Comparison of ENCODE assay signal across 21 cellular contexts in genomic region chr1:241808265-241808664, GRCh38. TPM values are rescaled to one million over a fixed set of nuclear protein-coding genes. Genes with fewer than 3 reads are reported as not detected.
DNase-seq lines count a peak whose midpoint lies in the region; ATAC-seq and TF ChIP-seq lines count a peak whose summit lies in the region.
"Had no signal": no experiment of that assay in that cellular context is flagged by ENCODE, and none has a peak within 500 bp of the region (broad histone marks: within the 10 kb centered on the region; RNA-seq: fewer than 3 reads in every experiment).

No MANE protein-coding gene starts in this region.

- peak; percentile 9 for DNase-seq in GM12865 (ENCODE audit: low read depth)
- peak; percentile 37 for DNase-seq in LHCN-M2 (ENCODE audit: low read depth)
- DNase-seq in adipocyte (ENCODE audit: low read depth), result peak; percentile 22
- peak; percentile 32 to 36 for DNase-seq in foreskin fibroblast
- no peak for DNase-seq in activated naive CD4-positive, alpha-beta T cell (lab: John Stamatoyannopoulos, UW)
- no peak for DNase-seq in ACHN
- no peak for DNase-seq in mesendoderm
- DNase-seq in upper lobe of right lung, result no peak
- DNase-seq: C1 segment of cervical spinal cord, DND-41, H7, KBM-7, NCI-H1105, NCI-H1694, NCI-H2171, NCI-H748 treated with DMSO at 0.1 percent for 48 hours, T-cell had no signal

- H3K23ac ChIP-seq in mesendoderm (ENCODE audit: low read length), result no peak overlapping the region

- no peak overlapping the region for H4K5ac ChIP-seq in mesendoderm (ENCODE audit: low read length)

- no peak overlapping the region for H3K56ac ChIP-seq in mesendoderm (ENCODE audit: low read length)

- no peak overlapping the region for H3K4me2 ChIP-seq in mesendoderm (ENCODE audit: low read length)
- H3K4me2 ChIP-seq: A549 had no signal

- WGBS in mesendoderm (ENCODE audit: extremely low coverage, insufficient coverage, low lambda C conversion rate), result no CpG with 5 or more reads among the region's 2 CpGs

- intact Hi-C loops in upper lobe of right lung (cut with DNase I), result no loop called here

- no peak overlapping the region for H3K27ac ChIP-seq in mesendoderm (ENCODE audit: low read depth, low read length)
- H3K27ac ChIP-seq in upper lobe of right lung, result no peak overlapping the region
- H3K27ac ChIP-seq: SK-N-MC had no signal

- peaks cover 3% of the 10 kb centered on the region for H3K4me1 ChIP-seq in adipocyte (ENCODE audit: control insufficient read depth, insufficient read depth, low read length)
- no peaks in the 10 kb centered on the region for H3K4me1 ChIP-seq in mesendoderm (ENCODE audit: control insufficient read depth, low read depth, low read length)
- no peaks in the 10 kb centered on the region for H3K4me1 ChIP-seq in upper lobe of right lung

- H3K4ac ChIP-seq in mesendoderm (ENCODE audit: low read depth, low read length), result no peak overlapping the region

- no peak overlapping the region for H2BK15ac ChIP-seq in mesendoderm (replicated peaks; ENCODE audit: low read depth)

- no peaks in the 10 kb centered on the region for H3K79me2 ChIP-seq in mesendoderm (ENCODE audit: control insufficient read depth, insufficient read depth, low read length)

- H3K9ac ChIP-seq in adipocyte (ENCODE audit: low read length) (no peak overlapping the region), mesendoderm (ENCODE audit: low read length) (no peak overlapping the region)

- H3K9me3 ChIP-seq in adipocyte (ENCODE audit: control insufficient read depth, low read length) (no peaks in the 10 kb centered on the region), upper lobe of right lung (no peaks in the 10 kb centered on the region)
- H3K9me3 ChIP-seq: A549 had no signal

- no peak overlapping the region for H2BK5ac ChIP-seq in mesendoderm (ENCODE audit: low read length)

- H2AK5ac ChIP-seq in mesendoderm (ENCODE audit: low read length), result no peak overlapping the region

- H3K4me3 ChIP-seq in GM12865 (ENCODE audit: low read depth, low read length) (no peak overlapping the region), adipocyte (ENCODE audit: low read length) (no peak overlapping the region), foreskin fibroblast (ENCODE audit: low read depth in 1 of 2, low read length in 2 of 2) (no peak overlapping the region), mesendoderm (ENCODE audit: low read length) (no peak overlapping the region), upper lobe of right lung (no peak overlapping the region)
- H3K4me3 ChIP-seq: A549, GM12878, SK-N-MC had no signal

- TF ChIP-seq CTCF in GM12865 (IDR thresholded peaks at IDR 0.05; ENCODE audit: insufficient read depth, low read depth, low read length, missing control alignments), result no peak
- no peak for TF ChIP-seq CTCF in foreskin fibroblast (IDR thresholded peaks at IDR 0.05; ENCODE audit: low read depth, low read length)
- TF ChIP-seq CTCF in upper lobe of right lung (IDR thresholded peaks at IDR 0.05), result no peak

- in situ Hi-C loops in ACHN (cut with HindIII; ENCODE audit: low pct_ligation_motif_present, low pct_unique_long_range_greater_than_20kb, low sequenced_read_pairs), result no loop called here

- no peak overlapping the region for H3K18ac ChIP-seq in mesendoderm (ENCODE audit: low read length)

- H3K27me3 ChIP-seq in adipocyte (replicated peaks; ENCODE audit: control insufficient read depth, insufficient read depth, low read length) (peaks cover 5% of the 10 kb centered on the region), mesendoderm (ENCODE audit: insufficient read depth, low read length, poor library complexity) (no peaks in the 10 kb centered on the region), upper lobe of right lung (no peaks in the 10 kb centered on the region)

- H3K36me3 ChIP-seq in adipocyte (ENCODE audit: control insufficient read depth, insufficient read depth, low read length, severe bottlenecking) (no peaks in the 10 kb centered on the region), mesendoderm (ENCODE audit: control insufficient read depth, insufficient read depth, low read length) (no peaks in the 10 kb centered on the region), upper lobe of right lung (no peaks in the 10 kb centered on the region)

- no peaks in the 10 kb centered on the region for H3K79me1 ChIP-seq in mesendoderm (ENCODE audit: low read length)

- no peak overlapping the region for H4K8ac ChIP-seq in mesendoderm (ENCODE audit: low read depth, low read length)

- H2BK120ac ChIP-seq in mesendoderm (ENCODE audit: low read depth, low read length), result no peak overlapping the region

- no peak for ATAC-seq in upper lobe of right lung
- ATAC-seq: A549, GM12878, Panc1, T-cell had no signal

RNA-seq across cellular contexts. Expression of gene EXO1, which starts 39.7 kb away (rescaled TPM):
- total RNA-seq in LHCN-M2 (2014; rRNA removed) (34.2 and 37.7 TPM in 2 replicates), upper lobe of right lung (0.32 TPM)
- polyA plus RNA-seq in LHCN-M2 (2012), result 5.8 TPM
- polyA plus RNA-seq in mesendoderm (2013, experiment 1 of 2), result 24.3 TPM
- polyA plus RNA-seq in mesendoderm (2013, experiment 2 of 2), result 24.4 TPM

Comparison
In these comparisons a context has a peak if more than half of its experiments do, and no peak if none do; other contexts are left out.
1. DNase-seq: peak in GM12865 (single experiment), LHCN-M2 (single experiment), adipocyte (single experiment) and foreskin fibroblast (2 of 2); none in activated naive CD4-positive, alpha-beta T cell (0 of 4), ACHN (single experiment), mesendoderm (single experiment) and upper lobe of right lung (single experiment).
2. RNA of gene EXO1, which starts 39.7 kb away (total RNA-seq): 34.2 to 37.7 TPM in LHCN-M2; 0.32 TPM in upper lobe of right lung (single experiment); every median in the first group is over 10 times any median in the second.